In the genomic region with DNA sequence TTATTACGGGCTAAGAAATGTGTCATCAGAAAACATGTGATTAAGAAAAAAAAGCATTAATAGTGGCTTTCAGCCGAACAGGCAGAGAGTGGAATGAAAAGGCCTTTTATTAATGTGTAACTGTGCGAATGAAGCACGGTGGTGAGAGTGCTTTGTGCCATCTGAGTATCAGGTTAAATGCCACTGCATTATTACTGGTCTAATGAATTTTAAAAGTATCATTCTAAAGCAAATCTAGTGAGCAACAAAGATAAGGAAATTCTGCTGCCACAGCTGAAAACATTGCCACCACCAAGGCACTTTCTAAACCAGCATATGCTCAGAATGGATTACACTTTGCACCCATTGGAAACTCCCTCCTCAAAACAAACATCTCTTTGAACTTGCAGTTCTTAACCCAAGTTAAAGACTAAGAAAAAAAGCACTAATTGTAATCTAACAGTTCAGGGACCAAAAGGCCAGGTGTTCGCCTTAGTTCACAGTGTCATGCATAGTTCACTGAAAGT, we compare ENCODE assay signal across 10 cellular contexts. TPM values are rescaled to one million over a fixed set of nuclear protein-coding genes. Genes with fewer than 3 reads are reported as not detected.
DNase-seq lines count a peak whose midpoint lies in the region; ATAC-seq and TF ChIP-seq lines count a peak whose summit lies in the region.
"Had no signal": no experiment of that assay in that cellular context is flagged by ENCODE, and none has a peak within 500 bp of the region (broad histone marks: within the 10 kb centered on the region; RNA-seq: fewer than 3 reads in every experiment).

No MANE protein-coding gene starts in this region.

- H3K27me3 ChIP-seq in ascending aorta (no peaks in the 10 kb centered on the region), testis (no peaks in the 10 kb centered on the region), upper lobe of right lung (no peaks in the 10 kb centered on the region)

- DNase-seq in ascending aorta (ENCODE audit: low spot score in 2 of 2), result no peak
- DNase-seq in medulla oblongata (ENCODE audit: extremely low spot score), result peak; percentile 68
- DNase-seq in testis, result peak; percentile 26
- DNase-seq in activated gamma-delta T cell (lab: John Stamatoyannopoulos, UW), result no peak
- no peak for DNase-seq in upper lobe of right lung
- no peak for DNase-seq in DMS53 treated with DMSO at 0.1 percent for 48 hours (lab: John Stamatoyannopoulos, UW; ENCODE audit: unreplicated experiment)
- DNase-seq: activated CD4-positive, CD25-positive, alpha-beta regulatory T cell; left cardiac atrium; NCI-H1417 treated with DMSO at 0.1 percent for 48 hours had no signal

- H3K9me3 ChIP-seq in ascending aorta (no peaks in the 10 kb centered on the region), testis (no peaks in the 10 kb centered on the region), upper lobe of right lung (no peaks in the 10 kb centered on the region)

- H3K4me1 ChIP-seq in ascending aorta (peaks cover 0 to 14% of the 10 kb centered on the region in 2 donors), testis (peaks cover 6% of the 10 kb centered on the region), upper lobe of right lung (peaks cover 4% of the 10 kb centered on the region)

- TF ChIP-seq CTCF in ascending aorta (IDR thresholded peaks at IDR 0.05) (no peak), testis (IDR thresholded peaks at IDR 0.05) (no peak), upper lobe of right lung (IDR thresholded peaks at IDR 0.05) (no peak)

- H3K4me3 ChIP-seq in ascending aorta, result no peak overlapping the region
- no peak overlapping the region for H3K4me3 ChIP-seq in testis
- no peak overlapping the region for H3K4me3 ChIP-seq in upper lobe of right lung

- 30 to 57% methylated on average over 5 of the region's 5 CpGs for WGBS in testis, 2 donors

- intact Hi-C loops in ascending aorta (cut with DNase I) (no loop called here), testis (cut with DNase I; ENCODE audit: low total_unique reads) (no loop called here), upper lobe of right lung (cut with DNase I) (no loop called here)

- H3K27ac ChIP-seq in ascending aorta (peak overlapping the region; percentile 48 to 82), testis (peak overlapping the region in 1 of 2 donors; percentile 5), upper lobe of right lung (no peak overlapping the region)

- ATAC-seq in GM21619 (IDR thresholded peaks at IDR 0.05; ENCODE audit: unreplicated experiment) (peak; percentile 70), upper lobe of right lung (no peak)

- H3K36me3 ChIP-seq in ascending aorta (no peaks in the 10 kb centered on the region), testis (ENCODE audit: low read depth, missing control alignments) (no peaks in the 10 kb centered on the region), upper lobe of right lung (no peaks in the 10 kb centered on the region)

- TF ChIP-seq POLR2A in testis (IDR thresholded peaks at IDR 0.05), result no peak

RNA-seq across cellular contexts. Expression of a gene that starts 30.1 kb away (rescaled TPM):
- total RNA-seq in ascending aorta, result 2.3 TPM
- 100 to 1,000 TPM in 1 of 2 donors, 10 to 100 TPM in 1; 64.6 to 128 TPM for total RNA-seq in testis
- 158 TPM for polyA plus RNA-seq in testis (ENCODE audit: insufficient read depth, low read depth, low replicate concordance)
- 8.5 TPM for total RNA-seq in upper lobe of right lung

Comparison
In these comparisons a context has a peak if more than half of its experiments do, and no peak if none do; other contexts are left out.
1. DNase-seq: peak in medulla oblongata (single experiment) and testis (single experiment); none in ascending aorta (0 of 2), activated gamma-delta T cell (single experiment), upper lobe of right lung (single experiment) and DMS53 treated with DMSO at 0.1 percent for 48 hours (single experiment).